8 cellular contexts compared by ENCODE assay signal in genomic region chrX:46836701-46837542, GRCh38. TPM values are rescaled to one million over a fixed set of nuclear protein-coding genes. Genes with fewer than 3 reads are reported as not detected.
DNase-seq lines count a peak whose midpoint lies in the region; ATAC-seq, FAIRE-seq and TF ChIP-seq lines count a peak whose summit lies in the region.

Gene RP2 (plus strand): TSS chrX:46837043. CDS start chrX:46837101, 58 bp downstream.

- no peaks in the 10 kb centered on the region for H3K9me3 Mint-ChIP-seq in WTC11

- FAIRE-seq in small intestine (lab: Jason Lieb, UNC) = no peak

- 0 to 45% (median 5%) methylated on average over 38 to 71 of the region's 71 CpGs for WGBS in small intestine, 3 donors

- TF ChIP-seq CTCF in AG04449 (IDR thresholded peaks at IDR 0.05; ENCODE audit: insufficient read depth, low read length, missing control alignments) (peak; percentile 15), WTC11 (IDR thresholded peaks at IDR 0.05) (no peak)

- no peaks in the 10 kb centered on the region for H3K9me3 ChIP-seq in small intestine (ENCODE audit: control insufficient read depth, low read depth)

- peak; percentile 91 for ATAC-seq in GM18907 (IDR thresholded peaks at IDR 0.05; ENCODE audit: unreplicated experiment)
- ATAC-seq in HG03139 (IDR thresholded peaks at IDR 0.05; ENCODE audit: unreplicated experiment) = peak; percentile 95
- ATAC-seq in WTC11 = peak; percentile 99

- POLR2A ChIA-PET in AG04449 (lab: Yijun Ruan, JAX) = interaction anchor here (1.2 kb wide), 1 partner anchor 45 kb away, joined by 3 read pairs; no protein-coding TSS in a partner anchor
- POLR2A ChIA-PET in WTC11 (lab: Charles Lee) = no interaction called here

- CTCF ChIA-PET in AG04449 (lab: Yijun Ruan, JAX) = interaction anchor here (0.9 kb wide), 1 partner anchor 79 kb away, joined by 3 read pairs; no protein-coding TSS in a partner anchor
- CTCF ChIA-PET in WTC11 (lab: Charles Lee) = interaction anchor here (1.2 kb wide), 2 partner anchors 67 to 77 kb away, joined by 3 to 7 read pairs; no protein-coding TSS in a partner anchor

- H3K27ac Mint-ChIP-seq in WTC11 = peak within 1 kb of the TSS; percentile 97

- H3K27me3 ChIP-seq in small intestine (ENCODE audit: control insufficient read depth in 2 of 2, insufficient read depth in 2 of 2, low read length in 2 of 2) = no peaks in the 10 kb centered on the region

- no peaks in the 10 kb centered on the region for H3K36me3 Mint-ChIP-seq in WTC11

- no peaks in the 10 kb centered on the region for H3K27me3 Mint-ChIP-seq in WTC11 (ENCODE audit: low read depth)

- H3K4me3 Mint-ChIP-seq in WTC11 = peak within 1 kb of the TSS; percentile 94

- no peaks in the 10 kb centered on the region for H3K4me1 Mint-ChIP-seq in WTC11

- no peaks in the 10 kb centered on the region for H3K36me3 ChIP-seq in small intestine (ENCODE audit: control insufficient read depth in 2 of 2, insufficient read depth in 2 of 2, low read length in 2 of 2)

- H3K27ac ChIP-seq in caudate nucleus (ENCODE audit: low read depth, low read length) (peak within 1 kb of the TSS; percentile 54), small intestine (ENCODE audit: low read depth in 1 of 2, low read length in 1 of 2) (peak within 1 kb of the TSS; percentile 95 to 98)

- H3K4me3 ChIP-seq in AG04449 (ENCODE audit: low read depth, low read length) (peak within 1 kb of the TSS; percentile 76), small intestine (ENCODE audit: low read depth in 1 of 2, low read length in 2 of 2) (peak within 1 kb of the TSS; percentile 76 to 91)

- DNase-seq in AG04449 (ENCODE audit: low read depth, low spot score) (peak; percentile 67), NCI-H2196 treated with DMSO at 0.1 percent for 48 hours (lab: John Stamatoyannopoulos, UW; ENCODE audit: unreplicated experiment) (peak; percentile 83), WTC11 (ENCODE audit: low spot score) (peak; percentile 88), caudate nucleus (lab: John Stamatoyannopoulos, UW) (peak; percentile 10 to 94 (median 84)), iPS-NIHi7 (ENCODE audit: extremely low spot score) (peak; percentile 98), small intestine (peak; percentile 94)

- H3K4me1 ChIP-seq in small intestine (ENCODE audit: control insufficient read depth in 2 of 2, insufficient read depth in 1 of 2, low read depth in 1 of 2, low read length in 1 of 2) = no peaks in the 10 kb centered on the region

TF ChIP-seq in WTC11, 78 proteins besides CTCF, POLR2A, EP300 and RAD21:
- TF ChIP-seq NFYB (CRISPR knock-in tag; conservative IDR thresholded peaks at IDR 0.05; ENCODE audit: low read depth) (peak; percentile 79), GABPB1 (CRISPR knock-in tag; IDR thresholded peaks at IDR 0.05) (peak; percentile 35; the same call in 1 of the 2 replicates), SP1 (CRISPR knock-in tag; conservative IDR thresholded peaks at IDR 0.05) (peak; percentile 66), MYBL2 (CRISPR knock-in tag; IDR thresholded peaks at IDR 0.05) (peak; percentile 28; the same call in 1 of the 2 replicates), SMAD3 (CRISPR knock-in tag; IDR thresholded peaks at IDR 0.05; ENCODE audit: borderline replicate concordance) (no peak), JUN (CRISPR knock-in tag; IDR thresholded peaks at IDR 0.05) (no peak), FOXK1 (CRISPR knock-in tag; IDR thresholded peaks at IDR 0.05) (0 out of 2 replicates have a peak, but pooled peaks have one; percentile 22), PRRX2 (CRISPR knock-in tag; IDR thresholded peaks at IDR 0.05) (no peak), PREB (CRISPR knock-in tag; IDR thresholded peaks at IDR 0.05; ENCODE audit: borderline replicate concordance) (no peak), FOXP1 (CRISPR knock-in tag; IDR thresholded peaks at IDR 0.05; ENCODE audit: borderline replicate concordance) (0 out of 2 replicates have a peak, but pooled peaks have one; percentile 17), NFE2L1 (CRISPR knock-in tag; IDR thresholded peaks at IDR 0.05) (no peak), SOX15 (CRISPR knock-in tag; IDR thresholded peaks at IDR 0.05) (no peak), AR (CRISPR knock-in tag; IDR thresholded peaks at IDR 0.05) (no peak)
- TF ChIP-seq, protein P1, sequence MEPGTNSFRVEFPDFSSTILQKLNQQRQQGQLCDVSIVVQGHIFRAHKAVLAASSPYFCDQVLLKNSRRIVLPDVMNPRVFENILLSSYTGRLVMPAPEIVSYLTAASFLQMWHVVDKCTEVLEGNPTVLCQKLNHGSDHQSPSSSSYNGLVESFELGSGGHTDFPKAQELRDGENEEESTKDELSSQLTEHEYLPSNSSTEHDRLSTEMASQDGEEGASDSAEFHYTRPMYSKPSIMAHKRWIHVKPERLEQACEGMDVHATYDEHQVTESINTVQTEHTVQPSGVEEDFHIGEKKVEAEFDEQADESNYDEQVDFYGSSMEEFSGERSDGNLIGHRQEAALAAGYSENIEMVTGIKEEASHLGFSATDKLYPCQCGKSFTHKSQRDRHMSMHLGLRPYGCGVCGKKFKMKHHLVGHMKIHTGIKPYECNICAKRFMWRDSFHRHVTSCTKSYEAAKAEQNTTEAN (CRISPR knock-in tag; IDR thresholded peaks at IDR 0.05) = no peak
- TF ChIP-seq, protein P2, sequence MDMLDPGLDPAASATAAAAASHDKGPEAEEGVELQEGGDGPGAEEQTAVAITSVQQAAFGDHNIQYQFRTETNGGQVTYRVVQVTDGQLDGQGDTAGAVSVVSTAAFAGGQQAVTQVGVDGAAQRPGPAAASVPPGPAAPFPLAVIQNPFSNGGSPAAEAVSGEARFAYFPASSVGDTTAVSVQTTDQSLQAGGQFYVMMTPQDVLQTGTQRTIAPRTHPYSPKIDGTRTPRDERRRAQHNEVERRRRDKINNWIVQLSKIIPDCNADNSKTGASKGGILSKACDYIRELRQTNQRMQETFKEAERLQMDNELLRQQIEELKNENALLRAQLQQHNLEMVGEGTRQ (CRISPR knock-in tag; IDR thresholded peaks at IDR 0.05) = no peak
- TF ChIP-seq, protein P3, sequence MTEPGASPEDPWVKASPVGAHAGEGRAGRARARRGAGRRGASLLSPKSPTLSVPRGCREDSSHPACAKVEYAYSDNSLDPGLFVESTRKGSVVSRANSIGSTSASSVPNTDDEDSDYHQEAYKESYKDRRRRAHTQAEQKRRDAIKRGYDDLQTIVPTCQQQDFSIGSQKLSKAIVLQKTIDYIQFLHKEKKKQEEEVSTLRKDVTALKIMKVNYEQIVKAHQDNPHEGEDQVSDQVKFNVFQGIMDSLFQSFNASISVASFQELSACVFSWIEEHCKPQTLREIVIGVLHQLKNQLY (CRISPR knock-in tag; IDR thresholded peaks at IDR 0.05) = no peak
- TF ChIP-seq, protein P4, sequence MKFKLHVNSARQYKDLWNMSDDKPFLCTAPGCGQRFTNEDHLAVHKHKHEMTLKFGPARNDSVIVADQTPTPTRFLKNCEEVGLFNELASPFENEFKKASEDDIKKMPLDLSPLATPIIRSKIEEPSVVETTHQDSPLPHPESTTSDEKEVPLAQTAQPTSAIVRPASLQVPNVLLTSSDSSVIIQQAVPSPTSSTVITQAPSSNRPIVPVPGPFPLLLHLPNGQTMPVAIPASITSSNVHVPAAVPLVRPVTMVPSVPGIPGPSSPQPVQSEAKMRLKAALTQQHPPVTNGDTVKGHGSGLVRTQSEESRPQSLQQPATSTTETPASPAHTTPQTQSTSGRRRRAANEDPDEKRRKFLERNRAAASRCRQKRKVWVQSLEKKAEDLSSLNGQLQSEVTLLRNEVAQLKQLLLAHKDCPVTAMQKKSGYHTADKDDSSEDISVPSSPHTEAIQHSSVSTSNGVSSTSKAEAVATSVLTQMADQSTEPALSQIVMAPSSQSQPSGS (CRISPR knock-in tag; IDR thresholded peaks at IDR 0.05; ENCODE audit: borderline replicate concordance, low read depth) = no peak
- TF ChIP-seq, protein P5, sequence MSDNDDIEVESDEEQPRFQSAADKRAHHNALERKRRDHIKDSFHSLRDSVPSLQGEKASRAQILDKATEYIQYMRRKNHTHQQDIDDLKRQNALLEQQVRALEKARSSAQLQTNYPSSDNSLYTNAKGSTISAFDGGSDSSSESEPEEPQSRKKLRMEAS (CRISPR knock-in tag; IDR thresholded peaks at IDR 0.05) = peak; percentile 63

RNA-seq across cellular contexts. Expression of gene RP2, which starts in this region (rescaled TPM):
- 6.2 to 6.9 TPM (median 6.4 TPM) in 3 replicates for total RNA-seq in WTC11 (2021)
- 10 to 100 TPM in 2 of 3 donors, 1 to 10 TPM in 1; 7.7 to 15.9 (median 13.6) TPM for polyA plus RNA-seq in small intestine

Comparison
In these comparisons a context has a peak if more than half of its experiments do, and no peak if none do; other contexts are left out.
1. Peak in every context shown above with its lines: DNase-seq, ATAC-seq, H3K4me3 ChIP-seq and H3K27ac ChIP-seq.